In the genomic region with DNA sequence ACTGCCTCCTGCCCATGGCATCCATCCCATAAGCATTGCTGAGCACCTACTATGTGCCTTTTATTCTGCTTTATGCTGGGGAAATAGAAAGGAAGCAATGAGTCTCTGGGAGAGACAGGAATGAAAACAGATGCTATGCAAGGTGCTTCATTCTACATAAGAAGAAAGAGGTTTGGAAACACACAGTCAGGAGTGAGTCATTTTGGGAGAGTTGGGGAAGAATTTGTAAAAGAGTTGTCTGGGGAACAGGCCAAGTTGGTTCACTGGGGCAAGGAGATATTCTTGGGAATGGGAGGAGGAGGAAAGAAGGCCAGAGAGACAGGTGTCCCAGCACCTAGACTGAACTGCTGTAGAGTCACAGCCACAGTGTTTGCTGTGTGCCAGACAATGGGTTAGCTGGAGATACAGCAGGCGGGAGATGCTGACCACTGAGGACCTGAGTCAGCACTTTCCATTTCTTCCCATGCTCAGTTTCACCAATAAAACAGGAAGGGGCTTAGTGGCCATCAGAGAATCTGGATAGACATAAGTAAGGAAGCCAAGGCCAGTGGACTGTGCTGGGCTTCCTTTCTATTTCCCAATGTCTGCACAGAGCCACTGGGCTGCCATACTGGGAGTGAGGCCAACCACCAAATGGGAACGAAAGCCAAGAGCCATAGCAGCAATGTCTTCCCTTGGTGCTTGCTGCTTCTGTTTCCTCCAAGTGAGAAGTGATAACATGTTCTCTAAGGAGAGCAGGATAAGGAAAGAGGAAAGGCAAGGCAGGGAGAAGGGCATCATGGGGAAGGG, we compare ENCODE assay signal across 20 cellular contexts.
DNase-seq lines count a peak whose midpoint lies in the region; ATAC-seq and TF ChIP-seq lines count a peak whose summit lies in the region.
"Had no signal": no experiment of that assay in that cellular context is flagged by ENCODE, and none has a peak within 500 bp of the region (broad histone marks: within the 10 kb centered on the region; RNA-seq: fewer than 3 reads in every experiment).

No MANE protein-coding gene starts in this region.

- no peak for TF ChIP-seq CTCF in fibroblast of the aortic adventitia (IDR thresholded peaks at IDR 0.05; ENCODE audit: insufficient read depth, low read length)

- no peaks in the 10 kb centered on the region for H3K36me3 ChIP-seq in ACC112 (ENCODE audit: insufficient read depth, low read length)
- H3K36me3 ChIP-seq: ascending aorta, Peyer's patch had no signal

- peak overlapping the region; percentile 25; the same call in 1 of the 2 replicates for H3K27ac ChIP-seq in ACC112 (ENCODE audit: low read depth, low read length)
- H3K27ac ChIP-seq: ascending aorta, coronary artery, Peyer's patch had no signal

- ATAC-seq in GM18498 (IDR thresholded peaks at IDR 0.05; ENCODE audit: unreplicated experiment): no peak
- ATAC-seq in HG02840 (IDR thresholded peaks at IDR 0.05; ENCODE audit: low FRiP score, unreplicated experiment): no peak
- ATAC-seq: HCT116; stimulated activated naive CD8-positive, alpha-beta T cell treated with anti-CD3 and anti-CD28 coated beads, Interleukin-15, Interleukin-2, amounts not matched to agents 100 U/mL and 50 U/mL, for 24 hours had no signal

- peaks cover 12% of the 10 kb centered on the region for H3K4me1 ChIP-seq in ACC112 (ENCODE audit: control insufficient read depth, insufficient read depth, low read length, unreplicated experiment)
- H3K4me1 ChIP-seq: ascending aorta, Caco-2, Peyer's patch had no signal

- no peak overlapping the region for H2AFZ ChIP-seq in ACC112 (ENCODE audit: low read length, unreplicated experiment)

- H3K79me2 ChIP-seq in ACC112 (ENCODE audit: control insufficient read depth, insufficient read depth, low read length, unreplicated experiment): no peaks in the 10 kb centered on the region

- peak; percentile 56 for DNase-seq in GM03348 (ENCODE audit: low spot score)
- DNase-seq in amniotic stem cell (lab: John Stamatoyannopoulos, UW): peak; percentile 6
- DNase-seq in fibroblast of the aortic adventitia (ENCODE audit: low read depth): peak; percentile 86
- no peak for DNase-seq in HT-29 (ENCODE audit: low spot score)
- no peak for DNase-seq in NCI-H2107 treated with DMSO at 0.1 percent for 48 hours (lab: John Stamatoyannopoulos, UW; ENCODE audit: unreplicated experiment)
- DNase-seq: activated CD4-positive, alpha-beta T cell treated with anti-CD3 and anti-CD28 coated beads, Interleukin-2, amount 50 U/mL, for 4 hours; activated naive CD4-positive, alpha-beta T cell; AML-193; Caco-2; NCI-H1105 treated with DMSO at 0.1 percent for 48 hours; NCI-H774; occipital lobe; Peyer's patch; stimulated activated naive CD8-positive, alpha-beta T cell treated with anti-CD3 and anti-CD28 coated beads, Interleukin-15, Interleukin-2, amounts not matched to agents 100 U/mL and 50 U/mL, for 24 hours had no signal

- H3K4me3 ChIP-seq in ACC112 (ENCODE audit: low read depth, low read length) (no peak overlapping the region), fibroblast of the aortic adventitia (ENCODE audit: low read depth, low read length) (no peak overlapping the region)
- H3K4me3 ChIP-seq: ascending aorta, coronary artery, Peyer's patch had no signal

- no peaks in the 10 kb centered on the region for H3K27me3 ChIP-seq in ACC112 (ENCODE audit: insufficient read depth, low read length)
- H3K27me3 ChIP-seq: ascending aorta, Peyer's patch had no signal

Comparison
In these comparisons a context has a peak if more than half of its experiments do, and no peak if none do; other contexts are left out.
1. DNase-seq: peak in GM03348 (single experiment), amniotic stem cell (single experiment) and fibroblast of the aortic adventitia (single experiment); none in HT-29 (single experiment) and NCI-H2107 treated with DMSO at 0.1 percent for 48 hours (single experiment).